Comparison of ENCODE assay signal across 21 cellular contexts in the genomic region with DNA sequence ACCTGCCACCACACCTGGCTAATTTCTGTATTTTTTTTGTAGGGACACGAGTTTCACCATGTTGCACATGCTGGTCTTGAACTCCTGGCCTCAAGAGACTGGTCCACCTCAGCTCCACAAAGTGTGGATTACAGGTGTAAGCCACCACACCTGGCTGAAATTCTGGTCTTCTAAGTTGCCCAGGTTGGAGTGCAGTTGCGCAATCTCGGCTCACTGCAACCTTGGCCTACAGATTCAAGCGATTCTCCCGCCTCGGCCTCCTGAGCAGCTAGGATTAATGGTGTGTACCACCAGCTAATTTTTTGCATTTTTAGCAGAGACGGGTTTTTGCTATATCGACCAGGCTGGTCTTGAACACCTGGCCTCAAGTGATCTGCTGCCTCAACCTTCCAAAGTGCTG. TPM values are rescaled to one million over a fixed set of nuclear protein-coding genes. Genes with fewer than 3 reads are reported as not detected.
DNase-seq lines count a peak whose midpoint lies in the region; ATAC-seq, FAIRE-seq and TF ChIP-seq lines count a peak whose summit lies in the region.
"Had no signal": no experiment of that assay in that cellular context is flagged by ENCODE, and none has a peak within 500 bp of the region (broad histone marks: within the 10 kb centered on the region; RNA-seq: fewer than 3 reads in every experiment).

No MANE protein-coding gene starts in this region.

- H2AFZ ChIP-seq in HCT116 (ENCODE audit: low read depth, low read length, poor library complexity, severe bottlenecking) (no peak overlapping the region), GM12878 (ENCODE audit: control insufficient read depth, low read depth, low read length) (no peak overlapping the region), PC-9 (no peak overlapping the region)
- H2AFZ ChIP-seq: GM23338 had no signal

- peaks cover 86% of the 10 kb centered on the region for H3K79me2 ChIP-seq in HCT116 (ENCODE audit: insufficient read depth, low read length)
- H3K79me2 ChIP-seq in GM12878 (ENCODE audit: control insufficient read depth, insufficient read depth, low read length) = peaks cover 59% of the 10 kb centered on the region
- H3K79me2 ChIP-seq in PC-9 (ENCODE audit: low read depth) = peaks cover 70% of the 10 kb centered on the region

- CTCF ChIA-PET in A549 (lab: Yijun Ruan, JAX) = no interaction called here
- CTCF ChIA-PET in HCT116 (lab: Charles Lee) = no interaction called here
- CTCF ChIA-PET in GM12878 (lab: Yijun Ruan, JAX) = interaction anchor here (1.2 kb wide), 1 partner anchor 8 kb away, joined by 3 read pairs; no protein-coding TSS in a partner anchor
- CTCF ChIA-PET in PC-9 (lab: Charles Lee) = no interaction called here

- no peaks in the 10 kb centered on the region for H3K9me3 Mint-ChIP-seq in stimulated activated effector memory CD8-positive, alpha-beta T cell treated with anti-CD3 and anti-CD28 coated beads, Interleukin-12 subunit alpha, Interleukin-12 subunit beta, amount 100 ng/mL, for 72 hours
- H3K9me3 Mint-ChIP-seq: CD4-positive, CD25-positive, alpha-beta regulatory T cell; CD8-positive, alpha-beta memory T cell had no signal

- BruUV-seq in HCT116 (replicated peaks; lab: Mats Ljungman, UMichigan) (no TSS peak), GM12878 (replicated peaks; lab: Mats Ljungman, UMichigan) (no TSS peak), PC-9 (replicated peaks; lab: Mats Ljungman, UMichigan) (no TSS peak)

- WGBS in A549 (ENCODE audit: missing lambda C conversion rate) = 96% methylated on average over 8 of the region's 8 CpGs
- WGBS in GM12878 (ENCODE audit: insufficient coverage, insufficient replicate concordance, low lambda C conversion rate, missing lambda C conversion rate) = 87% methylated on average over 8 of the region's 8 CpGs

- no peak overlapping the region for H3K4me3 Mint-ChIP-seq in stimulated activated effector memory CD8-positive, alpha-beta T cell treated with anti-CD3 and anti-CD28 coated beads, Interleukin-12 subunit alpha, Interleukin-12 subunit beta, amount 100 ng/mL, for 72 hours
- H3K4me3 Mint-ChIP-seq: CD8-positive, alpha-beta memory T cell; GM23338 had no signal

- H3K27ac ChIP-seq in A549 = no peak overlapping the region
- no peak overlapping the region for H3K27ac ChIP-seq in HCT116 (ENCODE audit: low read depth, low read length)
- H3K27ac ChIP-seq in GM12878 (ENCODE audit: control insufficient read depth, insufficient read depth) = no peak overlapping the region
- no peak overlapping the region for H3K27ac ChIP-seq in PC-9
- no peak overlapping the region for H3K27ac ChIP-seq in tibial artery

- no peaks in the 10 kb centered on the region for H3K27me3 ChIP-seq in HCT116 (ENCODE audit: insufficient read depth, low read length)
- no peaks in the 10 kb centered on the region for H3K27me3 ChIP-seq in GM12878 (replicated peaks in 1 of 2; ENCODE audit: control insufficient read depth in 2 of 2, insufficient read depth in 2 of 2, low read length in 1 of 2)
- H3K27me3 ChIP-seq in PC-9 (ENCODE audit: insufficient read depth, low read depth) = no peaks in the 10 kb centered on the region
- no peaks in the 10 kb centered on the region for H3K27me3 ChIP-seq in tibial artery
- H3K27me3 ChIP-seq: BE2C had no signal

- intact Hi-C loops in HCT116 (cut with micrococcal nuclease) = no loop called here
- intact Hi-C loops in GM12878 (cut with micrococcal nuclease; ENCODE audit: unreplicated experiment) = no loop called here
- intact Hi-C loops in PC-9 (cut with micrococcal nuclease; ENCODE audit: unreplicated experiment) = no loop called here
- intact Hi-C loops in tibial artery (cut with DNase I; ENCODE audit: low total_unique reads) = no loop called here

- H4K20me1 ChIP-seq in HCT116 (ENCODE audit: insufficient read depth) (0 out of 2 replicates have a peak, but pooled peaks cover 9% of the 10 kb centered on the region), GM12878 (ENCODE audit: control insufficient read depth, insufficient read depth) (peaks cover 2% of the 10 kb centered on the region; the same call in 1 of the 2 replicates), PC-9 (ENCODE audit: insufficient read depth) (peaks cover 59% of the 10 kb centered on the region)

- H3K9me2 ChIP-seq in HCT116 (ENCODE audit: insufficient read depth) (no peaks in the 10 kb centered on the region), PC-9 (ENCODE audit: insufficient read depth) (no peaks in the 10 kb centered on the region)

- TF ChIP-seq POLR2A in A549 (IDR thresholded peaks at IDR 0.05; ENCODE audit: low read length) (no peak), HCT116 (IDR thresholded peaks at IDR 0.05; ENCODE audit: borderline replicate concordance, extremely low read depth, insufficient read depth, insufficient read length) (no peak), GM12878 (IDR thresholded peaks at IDR 0.05; ENCODE audit: low read depth, low read length) (no peak)

- H3K4me1 Mint-ChIP-seq in stimulated activated effector memory CD8-positive, alpha-beta T cell treated with anti-CD3 and anti-CD28 coated beads, Interleukin-12 subunit alpha, Interleukin-12 subunit beta, amount 100 ng/mL, for 72 hours = peaks cover 28% of the 10 kb centered on the region

- POLR2A ChIA-PET in A549 (lab: Yijun Ruan, JAX) (no interaction called here), HCT116 (lab: Charles Lee) (no interaction called here), GM12878 (lab: Charles Lee) (interaction anchor here (0.7 kb wide), 1 partner anchor 61 kb away, joined by 3 read pairs; no protein-coding TSS in a partner anchor), PC-9 (lab: Charles Lee; ENCODE audit: unreplicated experiment) (no interaction called here)

- SMC1A ChIA-PET in GM12878 (lab: Charles Lee; ENCODE audit: uncharacterized antibody, unreplicated experiment) = interaction anchor here (1.0 to 1.7 kb wide), 3 partner anchors 18 to 69 kb away, joined by 3 to 8 read pairs (median 3); no protein-coding TSS in a partner anchor

- TF ChIP-seq RAD21 in A549 (conservative IDR thresholded peaks at IDR 0.05 in 1 of 2, IDR thresholded peaks at IDR 0.05 in 1 of 2) (no peak), HCT116 (IDR thresholded peaks at IDR 0.05; ENCODE audit: low read depth) (no peak), GM12878 (IDR thresholded peaks at IDR 0.05; ENCODE audit: insufficient read depth, low read depth, low read length) (no peak)

- TF ChIP-seq CTCF in A549 (IDR thresholded peaks at IDR 0.05) (no peak), HCT116 (IDR thresholded peaks at IDR 0.05 in 2 of 3, conservative IDR thresholded peaks at IDR 0.05 in 1 of 3; ENCODE audit: borderline replicate concordance in 1 of 3, insufficient read depth in 1 of 3, low read depth in 2 of 3, low read length in 2 of 3) (no peak), GM12878 (IDR thresholded peaks at IDR 0.05 in 2 of 3, conservative IDR thresholded peaks at IDR 0.05 in 1 of 3; ENCODE audit: control insufficient read depth in 2 of 3, extremely low read depth in 1 of 3, insufficient read depth in 1 of 3, low read depth in 3 of 3, low read length in 3 of 3) (no peak), PC-9 (conservative IDR thresholded peaks at IDR 0.05) (no peak), tibial artery (IDR thresholded peaks at IDR 0.05) (no peak)

- H3K4me1 ChIP-seq in A549 = peaks cover 26% of the 10 kb centered on the region
- peaks cover 0 to 9% of the 10 kb centered on the region in 2 experiments; a peak in 3 of 4 replicates for H3K4me1 ChIP-seq in HCT116 (ENCODE audit: control insufficient read depth in 1 of 2, insufficient read depth in 2 of 2, low read length in 2 of 2)
- 0 out of 2 replicates have a peak, but pooled peaks cover 2% of the 10 kb centered on the region for H3K4me1 ChIP-seq in GM12878 (ENCODE audit: control insufficient read depth, insufficient read depth, low read length)
- peaks cover 15% of the 10 kb centered on the region for H3K4me1 ChIP-seq in PC-9 (replicated peaks; ENCODE audit: insufficient read depth)
- peaks cover 3 to 27% (median 16%) of the 10 kb centered on the region in 4 donors for H3K4me1 ChIP-seq in tibial artery
- H3K4me1 ChIP-seq: BE2C had no signal

- H3K36me3 ChIP-seq in HCT116 (ENCODE audit: control insufficient read depth in 1 of 2, insufficient read depth in 2 of 2, low read length in 2 of 2) = peaks cover 29 to 46% of the 10 kb centered on the region in 2 experiments
- H3K36me3 ChIP-seq in GM12878 (ENCODE audit: control insufficient read depth in 2 of 2, insufficient read depth in 2 of 2, low read length in 1 of 2) = peaks cover 0 to 14% of the 10 kb centered on the region in 2 experiments; a peak in 3 of 4 replicates
- H3K36me3 ChIP-seq in PC-9 (ENCODE audit: low read depth) = peaks cover 38% of the 10 kb centered on the region
- H3K36me3 ChIP-seq in tibial artery = peaks cover 20 to 54% (median 49%) of the 10 kb centered on the region in 3 donors

- ATAC-seq in A549 = no peak
- no peak for ATAC-seq in HCT116
- no peak for ATAC-seq in GM12878
- ATAC-seq in stimulated activated effector memory CD8-positive, alpha-beta T cell treated with anti-CD3 and anti-CD28 coated beads, Interleukin-12 subunit alpha, Interleukin-12 subunit beta, amount 100 ng/mL, for 72 hours = no peak
- ATAC-seq: GM23338 had no signal

- peaks cover 12% of the 10 kb centered on the region; the same call in 1 of the 2 replicates for H3F3A ChIP-seq in PC-9 (ENCODE audit: insufficient read depth, low read depth)

- in situ Hi-C loops in GM12878 (cut with MboI) = no loop called here

- H3K9me3 ChIP-seq in A549 (no peaks in the 10 kb centered on the region), HCT116 (ENCODE audit: control insufficient read depth in 1 of 2, insufficient read depth in 1 of 2, low read depth in 1 of 2, low read length in 2 of 2) (no peaks in the 10 kb centered on the region), GM12878 (replicated peaks; ENCODE audit: control insufficient read depth, insufficient read depth, low read length) (no peaks in the 10 kb centered on the region), PC-9 (ENCODE audit: insufficient read depth, low read depth) (no peaks in the 10 kb centered on the region), tibial artery (no peaks in the 10 kb centered on the region)
- H3K9me3 ChIP-seq: BE2C had no signal

- TF ChIP-seq EP300 in A549 (IDR thresholded peaks at IDR 0.05) (no peak), GM12878 (IDR thresholded peaks at IDR 0.05; ENCODE audit: borderline replicate concordance in 1 of 2, control insufficient read depth in 1 of 2, low read depth in 2 of 2, low read length in 2 of 2) (no peak)

- peaks cover 90% of the 10 kb centered on the region for H3K36me3 Mint-ChIP-seq in stimulated activated effector memory CD8-positive, alpha-beta T cell treated with anti-CD3 and anti-CD28 coated beads, Interleukin-12 subunit alpha, Interleukin-12 subunit beta, amount 100 ng/mL, for 72 hours

- RAD21 ChIA-PET in HCT116 (lab: Charles Lee; ENCODE audit: low non-redundant PET in 1 of 2, low total read pairs in 2 of 2, uncharacterized antibody in 2 of 2, unreplicated experiment in 2 of 2) (no interaction called here), GM12878 (lab: Charles Lee; ENCODE audit: unreplicated experiment) (interaction anchor here (0.7 kb wide), 1 partner anchor 655 kb away, joined by 3 read pairs; no protein-coding TSS in a partner anchor)

- DNase-seq in A549 (ENCODE audit: low read depth in 1 of 2, low spot score in 1 of 2) = no peak
- DNase-seq in HCT116 (ENCODE audit: low read depth, low spot score) = no peak
- no peak for DNase-seq in GM12878 (ENCODE audit: low read depth, low spot score)
- DNase-seq in stimulated activated effector memory CD8-positive, alpha-beta T cell treated with anti-CD3 and anti-CD28 coated beads, Interleukin-12 subunit alpha, Interleukin-12 subunit beta, amount 100 ng/mL, for 72 hours (ENCODE audit: low spot score in 2 of 2) = no peak
- DNase-seq in PC-9 = no peak
- no peak for DNase-seq in tibial artery
- DNase-seq: ACHN; BE2C; C1 segment of cervical spinal cord; CD4-positive, CD25-positive, alpha-beta regulatory T cell; CD8-positive, alpha-beta memory T cell; COR-L47; DMS 273 treated with DMSO at 0.1 percent for 48 hours; DMS53; DND-41; EL; H7; KBM-7 had no signal

- no peak for FAIRE-seq in A549 (lab: Jason Lieb, UNC)
- FAIRE-seq in GM12878 (lab: Jason Lieb, UNC) = no peak
- FAIRE-seq: GM12891, GM18507 had no signal

- H3K9ac ChIP-seq in HCT116 (ENCODE audit: low read length) (no peak overlapping the region), GM12878 (ENCODE audit: control insufficient read depth, insufficient read depth, low read length) (no peak overlapping the region)

- no peak overlapping the region for H3K4me2 ChIP-seq in A549
- H3K4me2 ChIP-seq in HCT116 (ENCODE audit: low read length) = no peak overlapping the region
- no peak overlapping the region for H3K4me2 ChIP-seq in GM12878 (ENCODE audit: control insufficient read depth, insufficient read depth)
- no peak overlapping the region for H3K4me2 ChIP-seq in PC-9
- H3K4me2 ChIP-seq: GM23338 had no signal

- H3K27ac Mint-ChIP-seq in stimulated activated effector memory CD8-positive, alpha-beta T cell treated with anti-CD3 and anti-CD28 coated beads, Interleukin-12 subunit alpha, Interleukin-12 subunit beta, amount 100 ng/mL, for 72 hours = peak overlapping the region; percentile 23
- H3K27ac Mint-ChIP-seq: CD4-positive, CD25-positive, alpha-beta regulatory T cell; GM23338 had no signal

- H3K4me3 ChIP-seq in A549 (no peak overlapping the region), HCT116 (replicated peaks in 1 of 2; ENCODE audit: low read depth in 1 of 2, low read length in 2 of 2) (no peak overlapping the region), GM12878 (no peak overlapping the region), PC-9 (no peak overlapping the region), tibial artery (no peak overlapping the region)
- H3K4me3 ChIP-seq: GM23338 had no signal

RNA-seq across cellular contexts. Expression of gene POLR2D, which starts 5.6 kb away (rescaled TPM):
- 27.0 and 33.9 TPM in 2 replicates for polyA plus RNA-seq in A549 (2011; rRNA removed)
- polyA plus RNA-seq in A549 (2012; cell fraction: cytosol; rRNA removed) = 18.6 and 24.6 TPM in 2 replicates
- 5.7 and 11.5 TPM in 2 replicates for polyA plus RNA-seq in A549 (2012; cell fraction: nucleus; rRNA removed)
- 33.8 to 39.5 TPM (median 35.7 TPM) in 3 replicates for polyA plus RNA-seq in A549 (2017; fragmentation: RNase III; extraction: RNeasy Plus Mini Kit Qiagen cat#74134 plus additional on column Dnase treatment)
- polyA minus RNA-seq in A549 (2011; rRNA and poly(A)+ RNA removed) = 24.3 and 25.3 TPM in 2 replicates
- 61.4 TPM for total RNA-seq in HCT116 (2021; ENCODE audit: unreplicated experiment)
- 30.0 and 35.8 TPM in 2 replicates for polyA plus RNA-seq in HCT116 (2012)
- 20.9 and 22.7 TPM in 2 replicates for total RNA-seq in GM12878 (2013; cell fraction: nucleolus; rRNA removed)
- total RNA-seq in GM12878 (2014; rRNA removed) = 26.4 and 26.6 TPM in 2 replicates
- 27.2 and 27.5 TPM in 2 replicates for total RNA-seq in GM12878 (2014; rRNA removed; fragmentation: Illumina TruSeq; extraction: Trizol)
- 47.8 and 49.5 TPM in 2 replicates for total RNA-seq in GM12878 (2021)
- polyA plus RNA-seq in GM12878 (2011; ENCODE audit: low read depth) = 26.5 TPM
- polyA plus RNA-seq in GM12878 (2011; rRNA removed) = 30.4 and 32.0 TPM in 2 replicates
- polyA plus RNA-seq in GM12878 (2011; cell fraction: cytosol; rRNA removed) = 28.1 and 33.4 TPM in 2 replicates
- 11.8 and 12.8 TPM in 2 replicates for polyA plus RNA-seq in GM12878 (2011; cell fraction: nucleus; rRNA removed)
- 34.7 and 36.2 TPM in 2 replicates for polyA plus RNA-seq in GM12878 (2012)
- 53.7 and 61.9 TPM in 2 replicates for polyA plus RNA-seq in GM12878 (2014; fragmentation: Illumina TruSeq; extraction: Trizol)
- polyA plus RNA-seq in GM12878 (2014; fragmentation: Nextera tagmentation; extraction: Ambion mirVana) = 10 to 100 TPM; 27.2 to 31.8 TPM
- 29.5 and 32.1 TPM in 2 replicates for polyA plus RNA-seq in GM12878 (2014; rRNA removed)
- polyA plus RNA-seq in GM12878 (2016; fragmentation: Nextera tagmentation; extraction: Ambion mirVana) = 10 to 100 TPM; 73.9 to 84.8 TPM
- 26.6 and 33.6 TPM in 2 replicates for polyA minus RNA-seq in GM12878 (2011; rRNA and poly(A)+ RNA removed)
- 7.6 and 8.6 TPM in 2 replicates for polyA minus RNA-seq in GM12878 (2011; cell fraction: cytosol; rRNA and poly(A)+ RNA removed)
- 2.3 and 4.1 TPM in 2 replicates for polyA minus RNA-seq in GM12878 (2011; cell fraction: nucleus; rRNA and poly(A)+ RNA removed)
- 40.4 and 46.4 TPM in 2 replicates for total RNA-seq in PC-9 (2021)

RNA-seq across cellular contexts. Expression of gene AMMECR1L, which starts 33.4 kb away (rescaled TPM):
- 23.0 and 23.6 TPM in 2 replicates for polyA plus RNA-seq in A549 (2011; rRNA removed)
- polyA plus RNA-seq in A549 (2012; cell fraction: cytosol; rRNA removed) = 10.5 and 11.2 TPM in 2 replicates
- polyA plus RNA-seq in A549 (2012; cell fraction: nucleus; rRNA removed) = 11.7 and 20.3 TPM in 2 replicates
- polyA plus RNA-seq in A549 (2017; fragmentation: RNase III; extraction: RNeasy Plus Mini Kit Qiagen cat#74134 plus additional on column Dnase treatment) = 15.5 to 15.9 TPM (median 15.6 TPM) in 3 replicates
- 23.3 and 25.2 TPM in 2 replicates for polyA minus RNA-seq in A549 (2011; rRNA and poly(A)+ RNA removed)
- total RNA-seq in HCT116 (2021; ENCODE audit: unreplicated experiment) = 19.1 TPM
- 14.8 and 15.2 TPM in 2 replicates for polyA plus RNA-seq in HCT116 (2012)
- total RNA-seq in GM12878 (2013; cell fraction: nucleolus; rRNA removed) = 18.2 and 18.4 TPM in 2 replicates
- total RNA-seq in GM12878 (2014; rRNA removed) = 7.5 and 9.0 TPM in 2 replicates
- total RNA-seq in GM12878 (2014; rRNA removed; fragmentation: Illumina TruSeq; extraction: Trizol) = 8.6 TPM in 2 replicates
- total RNA-seq in GM12878 (2021) = 10.7 and 11.6 TPM in 2 replicates
- polyA plus RNA-seq in GM12878 (2011; ENCODE audit: low read depth) = 4.5 TPM
- 9.4 and 10.5 TPM in 2 replicates for polyA plus RNA-seq in GM12878 (2011; rRNA removed)
- 9.2 and 11.5 TPM in 2 replicates for polyA plus RNA-seq in GM12878 (2011; cell fraction: cytosol; rRNA removed)
- polyA plus RNA-seq in GM12878 (2011; cell fraction: nucleus; rRNA removed) = 17.2 and 17.9 TPM in 2 replicates
- 6.0 and 8.0 TPM in 2 replicates for polyA plus RNA-seq in GM12878 (2012)
- 12.1 and 12.9 TPM in 2 replicates for polyA plus RNA-seq in GM12878 (2014; fragmentation: Illumina TruSeq; extraction: Trizol)
- 1 to 10 TPM; 2.7 to 3.1 TPM for polyA plus RNA-seq in GM12878 (2014; fragmentation: Nextera tagmentation; extraction: Ambion mirVana)
- polyA plus RNA-seq in GM12878 (2014; rRNA removed) = 7.7 and 8.6 TPM in 2 replicates
- polyA plus RNA-seq in GM12878 (2016; fragmentation: Nextera tagmentation; extraction: Ambion mirVana) = 1 to 10 TPM; 6.7 to 7.1 TPM
- 10.8 and 13.2 TPM in 2 replicates for polyA minus RNA-seq in GM12878 (2011; rRNA and poly(A)+ RNA removed)
- 4.7 and 5.3 TPM in 2 replicates for polyA minus RNA-seq in GM12878 (2011; cell fraction: cytosol; rRNA and poly(A)+ RNA removed)
- polyA minus RNA-seq in GM12878 (2011; cell fraction: nucleus; rRNA and poly(A)+ RNA removed) = 6.4 and 8.5 TPM in 2 replicates
- 17.1 and 20.3 TPM in 2 replicates for total RNA-seq in PC-9 (2021)

RNA-seq across cellular contexts. Expression of gene WDR33, which starts 41.4 kb away (rescaled TPM):
- 52.1 and 67.1 TPM in 2 replicates for polyA plus RNA-seq in A549 (2011; rRNA removed)
- polyA plus RNA-seq in A549 (2012; cell fraction: cytosol; rRNA removed) = 10.1 and 11.4 TPM in 2 replicates
- 12.0 and 12.9 TPM in 2 replicates for polyA plus RNA-seq in A549 (2012; cell fraction: nucleus; rRNA removed)
- polyA plus RNA-seq in A549 (2017; fragmentation: RNase III; extraction: RNeasy Plus Mini Kit Qiagen cat#74134 plus additional on column Dnase treatment) = 21.1 to 21.3 TPM (median 21.3 TPM) in 3 replicates
- polyA minus RNA-seq in A549 (2011; rRNA and poly(A)+ RNA removed) = 48.0 and 49.3 TPM in 2 replicates
- total RNA-seq in HCT116 (2021; ENCODE audit: unreplicated experiment) = 52.5 TPM
- polyA plus RNA-seq in HCT116 (2012) = 20.9 and 24.7 TPM in 2 replicates
- total RNA-seq in GM12878 (2013; cell fraction: nucleolus; rRNA removed) = 327 and 331 TPM in 2 replicates
- total RNA-seq in GM12878 (2014; rRNA removed) = 34.0 and 36.8 TPM in 2 replicates
- total RNA-seq in GM12878 (2014; rRNA removed; fragmentation: Illumina TruSeq; extraction: Trizol) = 34.9 and 35.5 TPM in 2 replicates
- 53.2 and 61.2 TPM in 2 replicates for total RNA-seq in GM12878 (2021)
- polyA plus RNA-seq in GM12878 (2011; ENCODE audit: low read depth) = 15.3 TPM
- polyA plus RNA-seq in GM12878 (2011; rRNA removed) = 63.8 and 88.4 TPM in 2 replicates
- 20.2 and 23.9 TPM in 2 replicates for polyA plus RNA-seq in GM12878 (2011; cell fraction: cytosol; rRNA removed)
- polyA plus RNA-seq in GM12878 (2011; cell fraction: nucleus; rRNA removed) = 40.2 and 47.9 TPM in 2 replicates
- 21.5 and 25.2 TPM in 2 replicates for polyA plus RNA-seq in GM12878 (2012)
- polyA plus RNA-seq in GM12878 (2014; fragmentation: Illumina TruSeq; extraction: Trizol) = 38.2 and 42.4 TPM in 2 replicates
- polyA plus RNA-seq in GM12878 (2014; fragmentation: Nextera tagmentation; extraction: Ambion mirVana) = 10 to 100 TPM; 31.9 to 53.0 TPM
- 29.2 and 30.8 TPM in 2 replicates for polyA plus RNA-seq in GM12878 (2014; rRNA removed)
- 10 to 100 TPM; 60.3 to 73.8 TPM for polyA plus RNA-seq in GM12878 (2016; fragmentation: Nextera tagmentation; extraction: Ambion mirVana)
- 47.6 and 82.6 TPM in 2 replicates for polyA minus RNA-seq in GM12878 (2011; rRNA and poly(A)+ RNA removed)
- polyA minus RNA-seq in GM12878 (2011; cell fraction: cytosol; rRNA and poly(A)+ RNA removed) = 18.7 and 18.8 TPM in 2 replicates
- 44.9 and 64.4 TPM in 2 replicates for polyA minus RNA-seq in GM12878 (2011; cell fraction: nucleus; rRNA and poly(A)+ RNA removed)
- total RNA-seq in PC-9 (2021) = 53.7 and 59.3 TPM in 2 replicates

Comparison
In these comparisons a context has a peak if more than half of its experiments do, and no peak if none do; other contexts are left out.
1. Of the 24 proteins assayed by ChIP-seq in both GM12878 and A549: peak only in GM12878: none; only in A549: CEBPB; in both: none; in neither: 23.